1 cellular context compared by ENCODE assay signal in genomic region chr1:25817840-25818501, GRCh38.
TF ChIP-seq lines count a peak whose summit lies in the region.

No MANE protein-coding gene starts in this region.

TF ChIP-seq in HepG2, 621 proteins besides CTCF, POLR2A, EP300 and RAD21 (continued from another document):
- TF ChIP-seq IKZF5 (CRISPR knock-in tag; IDR thresholded peaks at IDR 0.05), result no peak
- 0 out of 2 replicates have a peak, but pooled peaks have one; percentile 3 for TF ChIP-seq PATZ1 (CRISPR knock-in tag; IDR thresholded peaks at IDR 0.05)
- TF ChIP-seq KAT7 (CRISPR knock-in tag; IDR thresholded peaks at IDR 0.05; ENCODE audit: borderline replicate concordance), result no peak
- TF ChIP-seq FOXP1 (IDR thresholded peaks at IDR 0.05), result no peak
- TF ChIP-seq FOXP1 (CRISPR knock-in tag; IDR thresholded peaks at IDR 0.05), result no peak
- TF ChIP-seq STAG1 (CRISPR knock-in tag; IDR thresholded peaks at IDR 0.05), result peak; percentile 15; the same call in 1 of the 2 replicates
- no peak for TF ChIP-seq ZNF605 (CRISPR knock-in tag; IDR thresholded peaks at IDR 0.05)
- no peak for TF ChIP-seq SRF (IDR thresholded peaks at IDR 0.05; ENCODE audit: low read depth, low read length)
- no peak for TF ChIP-seq ZSCAN31 (CRISPR knock-in tag; IDR thresholded peaks at IDR 0.05; ENCODE audit: low read depth)
- TF ChIP-seq MTA1 (CRISPR knock-in tag; IDR thresholded peaks at IDR 0.05; ENCODE audit: borderline replicate concordance), result no peak
